1 cellular context compared by ENCODE assay signal in the genomic region with DNA sequence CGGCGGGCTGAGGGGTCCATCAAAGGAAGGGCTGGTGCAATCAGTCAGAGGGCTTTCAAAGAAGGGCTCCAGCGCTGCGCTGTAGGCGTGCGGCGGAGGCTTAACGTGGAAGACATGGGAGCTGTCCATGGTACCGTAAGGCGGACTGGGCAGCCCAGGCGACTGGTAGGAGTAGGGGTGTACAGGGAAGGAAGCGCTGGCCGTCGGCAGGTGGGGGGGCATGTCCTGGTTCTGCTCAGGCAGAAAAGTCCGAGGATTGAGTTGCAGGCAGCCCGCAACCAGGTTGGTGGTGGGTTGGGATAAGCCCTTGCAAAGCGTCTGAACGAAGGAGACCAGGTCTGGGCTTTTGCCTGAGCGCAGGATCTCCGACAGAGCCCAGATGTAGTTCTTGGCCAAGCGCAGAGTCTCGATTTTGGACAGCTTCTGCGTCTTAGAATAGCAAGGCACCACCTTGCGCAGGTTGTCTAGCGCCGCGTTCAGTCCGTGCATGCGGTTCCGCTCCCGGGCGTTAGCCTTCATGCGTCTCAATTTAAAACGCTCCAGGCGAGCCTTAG.
TF ChIP-seq lines count a peak whose summit lies in the region.

No MANE protein-coding gene starts in this region.

TF ChIP-seq in HepG2, 621 proteins besides CTCF, POLR2A, EP300 and RAD21 (continued from another document):
- TF ChIP-seq, protein P1, sequence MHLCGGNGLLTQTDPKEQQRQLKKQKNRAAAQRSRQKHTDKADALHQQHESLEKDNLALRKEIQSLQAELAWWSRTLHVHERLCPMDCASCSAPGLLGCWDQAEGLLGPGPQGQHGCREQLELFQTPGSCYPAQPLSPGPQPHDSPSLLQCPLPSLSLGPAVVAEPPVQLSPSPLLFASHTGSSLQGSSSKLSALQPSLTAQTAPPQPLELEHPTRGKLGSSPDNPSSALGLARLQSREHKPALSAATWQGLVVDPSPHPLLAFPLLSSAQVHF (CRISPR knock-in tag; IDR thresholded peaks at IDR 0.05), result 0 out of 2 replicates have a peak, but pooled peaks have one; percentile 50
- TF ChIP-seq ZKSCAN8 (CRISPR knock-in tag; IDR thresholded peaks at IDR 0.05; ENCODE audit: borderline replicate concordance) (no peak), TARDBP (CRISPR knock-in tag; IDR thresholded peaks at IDR 0.05) (peak; percentile 62; the same call in 1 of the 2 replicates), HNRNPUL1 (IDR thresholded peaks at IDR 0.05; ENCODE audit: low read depth, low read length) (no peak), ZNF543 (CRISPR knock-in tag; IDR thresholded peaks at IDR 0.05) (no peak; the same call in 1 of the 2 replicates), HNF4G (IDR thresholded peaks at IDR 0.05; ENCODE audit: borderline replicate concordance, low read depth, low read length) (no peak), HNF4G (CRISPR knock-in tag; IDR thresholded peaks at IDR 0.05; ENCODE audit: borderline replicate concordance, low read depth) (0 out of 2 replicates have a peak, but pooled peaks have one; percentile 50), MAFF (IDR thresholded peaks at IDR 0.05; ENCODE audit: low read depth, low read length) (no peak), STAT5B (CRISPR knock-in tag; IDR thresholded peaks at IDR 0.05) (peak; percentile 87; the same call in 1 of the 2 replicates), TGIF2 (CRISPR knock-in tag; IDR thresholded peaks at IDR 0.05) (no peak), NKX3-1 (CRISPR knock-in tag; IDR thresholded peaks at IDR 0.05) (peak; percentile 96), KDM3A (CRISPR knock-in tag; IDR thresholded peaks at IDR 0.05; ENCODE audit: low read depth) (no peak), SP1 (IDR thresholded peaks at IDR 0.05) (no peak), SP1 (CRISPR knock-in tag; IDR thresholded peaks at IDR 0.05) (no peak), ZNF598 (CRISPR knock-in tag; IDR thresholded peaks at IDR 0.05; ENCODE audit: borderline replicate concordance) (no peak; the same call in 1 of the 2 replicates), ZNF674 (CRISPR knock-in tag; IDR thresholded peaks at IDR 0.05; ENCODE audit: low read depth) (peak; percentile 73; the same call in 1 of the 2 replicates), TP53 (CRISPR knock-in tag; conservative IDR thresholded peaks at IDR 0.05) (0 out of 2 replicates have a peak, but pooled peaks have one; percentile 59)
- TF ChIP-seq, protein P2, sequence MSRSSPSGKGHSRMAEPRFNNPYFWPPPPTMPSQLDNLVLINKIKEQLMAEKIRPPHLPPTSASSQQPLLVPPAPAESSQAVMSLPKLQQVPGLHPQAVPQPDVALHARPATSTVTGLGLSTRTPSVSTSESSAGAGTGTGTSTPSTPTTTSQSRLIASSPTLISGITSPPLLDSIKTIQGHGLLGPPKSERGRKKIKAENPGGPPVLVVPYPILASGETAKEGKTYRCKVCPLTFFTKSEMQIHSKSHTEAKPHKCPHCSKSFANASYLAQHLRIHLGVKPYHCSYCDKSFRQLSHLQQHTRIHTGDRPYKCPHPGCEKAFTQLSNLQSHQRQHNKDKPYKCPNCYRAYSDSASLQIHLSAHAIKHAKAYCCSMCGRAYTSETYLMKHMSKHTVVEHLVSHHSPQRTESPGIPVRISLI (CRISPR knock-in tag; IDR thresholded peaks at IDR 0.05; ENCODE audit: borderline replicate concordance), result no peak
- TF ChIP-seq, protein P3, sequence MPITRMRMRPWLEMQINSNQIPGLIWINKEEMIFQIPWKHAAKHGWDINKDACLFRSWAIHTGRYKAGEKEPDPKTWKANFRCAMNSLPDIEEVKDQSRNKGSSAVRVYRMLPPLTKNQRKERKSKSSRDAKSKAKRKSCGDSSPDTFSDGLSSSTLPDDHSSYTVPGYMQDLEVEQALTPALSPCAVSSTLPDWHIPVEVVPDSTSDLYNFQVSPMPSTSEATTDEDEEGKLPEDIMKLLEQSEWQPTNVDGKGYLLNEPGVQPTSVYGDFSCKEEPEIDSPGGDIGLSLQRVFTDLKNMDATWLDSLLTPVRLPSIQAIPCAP (CRISPR knock-in tag; IDR thresholded peaks at IDR 0.05; ENCODE audit: low read depth), result no peak
